In the genomic region with DNA sequence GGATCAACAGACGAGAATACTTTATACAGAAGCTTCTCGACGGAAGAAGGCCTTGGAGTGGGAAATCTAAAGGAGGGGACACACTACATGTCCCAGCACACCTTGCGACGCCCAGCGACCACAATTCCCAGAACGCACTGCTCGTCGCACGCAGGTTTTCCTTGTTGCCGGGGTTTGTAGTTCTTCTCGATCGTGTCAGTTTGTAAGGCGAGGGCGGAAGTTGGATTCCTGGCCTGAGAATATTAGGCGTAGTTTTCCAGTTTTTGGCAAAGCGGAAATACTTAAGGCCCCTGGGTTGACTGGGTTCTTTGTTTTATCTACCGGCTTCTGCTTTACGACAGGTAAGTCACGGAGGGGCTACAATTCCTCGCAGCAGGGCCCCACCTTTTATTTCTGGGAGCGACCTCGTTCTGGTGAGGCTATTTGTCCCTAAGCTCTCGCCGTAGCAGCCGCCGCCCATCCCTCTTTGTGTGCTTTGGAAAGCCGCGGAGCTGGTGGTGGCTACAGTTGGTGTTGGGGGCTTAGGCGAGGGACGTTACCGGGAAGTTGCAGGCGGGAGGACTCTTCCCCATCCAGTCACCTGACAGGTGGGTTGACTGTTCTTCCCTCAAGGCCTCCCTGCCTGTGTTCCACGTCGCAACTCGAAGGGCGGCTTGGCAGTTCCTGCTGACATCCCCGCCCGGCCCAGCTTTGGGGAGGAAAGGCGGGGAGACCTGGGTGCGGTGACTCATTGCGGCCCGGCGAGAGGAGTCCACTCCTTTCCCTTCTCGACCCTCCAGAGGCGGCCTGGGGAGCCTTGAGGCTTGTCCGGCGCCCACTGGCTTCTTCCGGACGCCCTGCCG, we compare ENCODE assay signal across 8 cellular contexts. TPM values are rescaled to one million over a fixed set of nuclear protein-coding genes. Genes with fewer than 3 reads are reported as not detected.
DNase-seq lines count a peak whose midpoint lies in the region; ATAC-seq and TF ChIP-seq lines count a peak whose summit lies in the region.

A gene (plus strand): TSS at position 183 of the 842 bp plus-strand sequence. CDS start 2,687 bp downstream, outside the sequence.

- peak within 1 kb of the TSS; percentile 88 for H3K4me3 ChIP-seq in GM08714 (ENCODE audit: low read length)

- H3K4me1 Mint-ChIP-seq in HFFc6 (ENCODE audit: low read depth): peaks cover 24% of the 10 kb centered on the region

- DNase-seq in HFFc6 (peak; percentile 93), NCI-H1048 (lab: John Stamatoyannopoulos, UW) (peak; percentile 76), SKM-1 (lab: John Stamatoyannopoulos, UW; ENCODE audit: unreplicated experiment) (peak; percentile 96), glomerular endothelial cell (ENCODE audit: extremely low read depth, low read depth, low spot score) (peak; percentile 94), occipital lobe (lab: John Stamatoyannopoulos, UW) (peak; percentile 92)
- peak; percentile 74 to 82 for DNase-seq in activated naive CD4-positive, alpha-beta T cell treated with anti-CD3 and anti-CD28 coated beads, Interleukin-2, amount 50 U/mL, for 72 hours (ENCODE audit: low spot score in 2 of 2)

- TF ChIP-seq CTCF in HFFc6 (IDR thresholded peaks at IDR 0.05): peak; percentile 23; the same call in 1 of the 2 replicates

- peak within 1 kb of the TSS; percentile 98 for H3K27ac Mint-ChIP-seq in HFFc6
- H3K27ac Mint-ChIP-seq in activated naive CD4-positive, alpha-beta T cell treated with anti-CD3 and anti-CD28 coated beads, Interleukin-2, amount 50 U/mL, for 72 hours: peak within 1 kb of the TSS; percentile 94 to 95

- ATAC-seq in activated naive CD4-positive, alpha-beta T cell treated with anti-CD3 and anti-CD28 coated beads, Interleukin-2, amount 50 U/mL, for 72 hours: peak; percentile 89 to 91

- peak within 1 kb of the TSS; percentile 82 for H3K27ac ChIP-seq in temporal lobe (ENCODE audit: low read depth, low read length)

- peaks cover 16% of the 10 kb centered on the region for H3K36me3 Mint-ChIP-seq in HFFc6 (ENCODE audit: low read depth)
- H3K36me3 Mint-ChIP-seq in activated naive CD4-positive, alpha-beta T cell treated with anti-CD3 and anti-CD28 coated beads, Interleukin-2, amount 50 U/mL, for 72 hours: peaks cover 0 to 13% of the 10 kb centered on the region in 2 donors

- H3K9me3 Mint-ChIP-seq in HFFc6: no peaks in the 10 kb centered on the region
- no peaks in the 10 kb centered on the region for H3K9me3 Mint-ChIP-seq in activated naive CD4-positive, alpha-beta T cell treated with anti-CD3 and anti-CD28 coated beads, Interleukin-2, amount 50 U/mL, for 72 hours

- H3K27me3 Mint-ChIP-seq in HFFc6 (ENCODE audit: insufficient read depth): peaks cover 4% of the 10 kb centered on the region; the same call in 1 of the 2 replicates

- peak within 1 kb of the TSS; percentile 97 for H3K4me3 Mint-ChIP-seq in HFFc6

RNA-seq across cellular contexts. Expression of the gene that starts here (rescaled TPM):
- 100 to 1,000 TPM in 5 of 6 experiments, 10 to 100 TPM in 1; 98.1 to 111 (median 105) TPM for total RNA-seq in HFFc6 (2021; fragmentation: NEBNext Ultra II Directional; extraction: Animal tissue kit (Norgen Biotek cat#: 25700))
- total RNA-seq in activated naive CD4-positive, alpha-beta T cell treated with anti-CD3 and anti-CD28 coated beads, Interleukin-2, amount 50 U/mL, for 72 hours: 10 to 100 TPM; 25.5 to 52.9 TPM
- 159 and 174 TPM in 2 replicates for total RNA-seq in glomerular endothelial cell
- 262 TPM for total RNA-seq in occipital lobe
- total RNA-seq in temporal lobe: 234 TPM

Comparison
In these comparisons a context has a peak if more than half of its experiments do, and no peak if none do; other contexts are left out.
1. Peak in every context shown above with its lines: DNase-seq, ATAC-seq, H3K4me3 ChIP-seq and H3K27ac ChIP-seq.